10 cellular contexts compared by ENCODE assay signal in the genomic region with DNA sequence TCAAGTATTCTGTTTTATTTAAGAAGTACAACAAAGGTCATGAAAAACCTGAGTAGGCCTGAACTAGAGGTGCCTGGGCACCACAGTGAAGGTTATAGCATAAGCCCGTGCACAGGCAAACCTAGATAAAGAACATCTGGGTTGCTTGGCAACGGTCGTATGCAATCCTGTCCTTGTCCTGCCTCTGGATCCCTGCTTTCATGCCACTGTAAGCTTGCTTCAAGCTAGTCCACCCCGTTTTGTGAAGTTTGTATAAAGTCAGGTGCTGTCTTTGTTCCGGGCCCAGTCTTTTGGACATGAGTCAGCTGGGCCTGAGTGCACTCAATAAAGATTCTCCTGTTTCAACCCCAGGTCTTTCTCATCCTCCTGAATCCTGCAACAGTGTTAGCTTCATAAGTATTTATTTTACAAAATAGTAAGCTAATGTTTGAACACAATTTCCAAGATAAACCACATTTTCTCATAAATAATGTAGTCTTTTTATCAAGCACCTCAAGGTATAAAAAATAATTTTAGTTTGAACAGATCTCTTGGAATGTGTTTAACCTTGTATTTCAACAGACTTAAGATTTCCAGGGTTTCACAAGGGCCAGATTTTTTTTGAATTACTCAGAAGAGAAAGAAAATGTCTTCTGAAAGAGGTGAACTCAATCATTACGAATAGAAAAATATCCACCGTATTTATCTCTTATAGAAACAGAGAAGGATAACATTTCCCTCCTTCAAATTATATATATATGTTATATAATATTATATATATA. TPM values are rescaled to one million over a fixed set of nuclear protein-coding genes. Genes with fewer than 3 reads are reported as not detected.
DNase-seq lines count a peak whose midpoint lies in the region; ATAC-seq and TF ChIP-seq lines count a peak whose summit lies in the region.
"Had no signal": no experiment of that assay in that cellular context is flagged by ENCODE, and none has a peak within 500 bp of the region (broad histone marks: within the 10 kb centered on the region; RNA-seq: fewer than 3 reads in every experiment).

No MANE protein-coding gene starts in this region.

- H3F3A ChIP-seq in neural cell (ENCODE audit: insufficient read depth, low read length, poor library complexity, severe bottlenecking): no peaks in the 10 kb centered on the region

- intact Hi-C loops in sigmoid colon (cut with DNase I): no loop called here

- H3K9ac ChIP-seq in endocrine pancreas (ENCODE audit: control insufficient read depth, insufficient read depth, low read length) (no peak overlapping the region), neural cell (ENCODE audit: low read length) (no peak overlapping the region)

- TF ChIP-seq POLR2A in sigmoid colon (IDR thresholded peaks at IDR 0.05): no peak

- H4K20me1 ChIP-seq in neural cell (ENCODE audit: insufficient read depth): no peaks in the 10 kb centered on the region

- no peaks in the 10 kb centered on the region for H3K9me3 ChIP-seq in HAP-1
- H3K9me3 ChIP-seq in endocrine pancreas (ENCODE audit: control insufficient read depth, low read length): no peaks in the 10 kb centered on the region
- no peaks in the 10 kb centered on the region for H3K9me3 ChIP-seq in neural cell (ENCODE audit: low read length)
- no peaks in the 10 kb centered on the region for H3K9me3 ChIP-seq in sigmoid colon

- DNase-seq in HAP-1 (ENCODE audit: low spot score in 2 of 2) (peak; percentile 41 to 56), NCI-H524 treated with DMSO at 0.1 percent for 48 hours (lab: John Stamatoyannopoulos, UW) (peak; percentile 46), sigmoid colon (no peak), DMS79 (lab: John Stamatoyannopoulos, UW) (no peak)
- DNase-seq in effector CD8-positive, alpha-beta T cell (lab: John Stamatoyannopoulos, UW): no peak
- DNase-seq: Kasumi-1; stimulated activated naive CD8-positive, alpha-beta T cell treated with anti-CD3 and anti-CD28 coated beads, Interleukin-15, Interleukin-2, amounts not matched to agents 100 U/mL and 50 U/mL, for 24 hours had no signal

- 51 to 68% methylated on average over 7 of the region's 7 CpGs for WGBS in sigmoid colon, 2 donors

- H3K36me3 ChIP-seq in HAP-1 (replicated peaks): no peaks in the 10 kb centered on the region
- no peaks in the 10 kb centered on the region for H3K36me3 ChIP-seq in endocrine pancreas (ENCODE audit: control insufficient read depth, insufficient read depth, low read length)
- H3K36me3 ChIP-seq in neural cell (ENCODE audit: insufficient read depth, low read length): no peaks in the 10 kb centered on the region
- H3K36me3 ChIP-seq in sigmoid colon: no peaks in the 10 kb centered on the region

- H3K79me2 ChIP-seq in neural cell (replicated peaks; ENCODE audit: insufficient read depth, low read length): no peaks in the 10 kb centered on the region

- no peaks in the 10 kb centered on the region for H3K9me2 ChIP-seq in neural cell (ENCODE audit: insufficient read depth, low read length)

- H3K4me3 ChIP-seq in HAP-1: no peak overlapping the region
- peak overlapping the region; percentile 24 for H3K4me3 ChIP-seq in endocrine pancreas (ENCODE audit: control insufficient read depth, insufficient read depth, low read length)
- H3K4me3 ChIP-seq in neural cell (ENCODE audit: low read length): no peak overlapping the region
- no peak overlapping the region for H3K4me3 ChIP-seq in sigmoid colon

- ATAC-seq in GM21723 (IDR thresholded peaks at IDR 0.05; ENCODE audit: unreplicated experiment): no peak
- ATAC-seq: stimulated activated naive CD8-positive, alpha-beta T cell treated with anti-CD3 and anti-CD28 coated beads, Interleukin-15, Interleukin-2, amounts not matched to agents 100 U/mL and 50 U/mL, for 24 hours had no signal

- TF ChIP-seq EP300 in neural cell (conservative IDR thresholded peaks at IDR 0.05; ENCODE audit: poor library complexity, severe bottlenecking): no peak
- no peak for TF ChIP-seq EP300 in sigmoid colon (IDR thresholded peaks at IDR 0.05)

- H3K4me2 ChIP-seq in neural cell (ENCODE audit: low read length): no peak overlapping the region

- no peaks in the 10 kb centered on the region for H3K27me3 ChIP-seq in HAP-1 (ENCODE audit: low read depth)
- H3K27me3 ChIP-seq in endocrine pancreas (ENCODE audit: control insufficient read depth, insufficient read depth, low read length): no peaks in the 10 kb centered on the region
- H3K27me3 ChIP-seq in neural cell (ENCODE audit: insufficient read depth, low read depth, low read length): no peaks in the 10 kb centered on the region
- no peaks in the 10 kb centered on the region for H3K27me3 ChIP-seq in sigmoid colon

- TF ChIP-seq CTCF in neural cell (IDR thresholded peaks at IDR 0.05; ENCODE audit: poor library complexity, severe bottlenecking) (no peak), sigmoid colon (IDR thresholded peaks at IDR 0.05) (no peak)

- no peak for TF ChIP-seq RAD21 in neural cell (conservative IDR thresholded peaks at IDR 0.05)

- in situ Hi-C loops in HAP-1 (cut with MboI; ENCODE audit: low sequenced_read_pairs): no loop called here

- peak overlapping the region; percentile 13 for H3K27ac ChIP-seq in neural cell (ENCODE audit: low read length)
- H3K27ac ChIP-seq in sigmoid colon: no peak overlapping the region

- peaks cover 14% of the 10 kb centered on the region for H3K4me1 ChIP-seq in HAP-1
- H3K4me1 ChIP-seq in endocrine pancreas (ENCODE audit: control insufficient read depth, insufficient read depth, low read length): peaks cover 18% of the 10 kb centered on the region
- H3K4me1 ChIP-seq in sigmoid colon: peaks cover 0 to 13% (median 9%) of the 10 kb centered on the region in 4 donors

- peak overlapping the region; percentile 52 for H2AFZ ChIP-seq in neural cell (ENCODE audit: low read depth, low read length)

TF ChIP-seq in neural cell, 6 proteins besides CTCF, POLR2A, EP300 and RAD21:
- TF ChIP-seq EZH2 (IDR thresholded peaks at IDR 0.05; ENCODE audit: borderline replicate concordance, insufficient read depth, low read length, poor library complexity, severe bottlenecking) (no peak), TAF1 (IDR thresholded peaks at IDR 0.05; ENCODE audit: low read depth) (no peak), SMC3 (conservative IDR thresholded peaks at IDR 0.05; ENCODE audit: poor library complexity) (no peak), MXI1 (conservative IDR thresholded peaks at IDR 0.05; ENCODE audit: poor library complexity, severe bottlenecking) (no peak), POLR2AphosphoS5 (IDR thresholded peaks at IDR 0.05) (no peak)
- TF ChIP-seq, protein P1, sequence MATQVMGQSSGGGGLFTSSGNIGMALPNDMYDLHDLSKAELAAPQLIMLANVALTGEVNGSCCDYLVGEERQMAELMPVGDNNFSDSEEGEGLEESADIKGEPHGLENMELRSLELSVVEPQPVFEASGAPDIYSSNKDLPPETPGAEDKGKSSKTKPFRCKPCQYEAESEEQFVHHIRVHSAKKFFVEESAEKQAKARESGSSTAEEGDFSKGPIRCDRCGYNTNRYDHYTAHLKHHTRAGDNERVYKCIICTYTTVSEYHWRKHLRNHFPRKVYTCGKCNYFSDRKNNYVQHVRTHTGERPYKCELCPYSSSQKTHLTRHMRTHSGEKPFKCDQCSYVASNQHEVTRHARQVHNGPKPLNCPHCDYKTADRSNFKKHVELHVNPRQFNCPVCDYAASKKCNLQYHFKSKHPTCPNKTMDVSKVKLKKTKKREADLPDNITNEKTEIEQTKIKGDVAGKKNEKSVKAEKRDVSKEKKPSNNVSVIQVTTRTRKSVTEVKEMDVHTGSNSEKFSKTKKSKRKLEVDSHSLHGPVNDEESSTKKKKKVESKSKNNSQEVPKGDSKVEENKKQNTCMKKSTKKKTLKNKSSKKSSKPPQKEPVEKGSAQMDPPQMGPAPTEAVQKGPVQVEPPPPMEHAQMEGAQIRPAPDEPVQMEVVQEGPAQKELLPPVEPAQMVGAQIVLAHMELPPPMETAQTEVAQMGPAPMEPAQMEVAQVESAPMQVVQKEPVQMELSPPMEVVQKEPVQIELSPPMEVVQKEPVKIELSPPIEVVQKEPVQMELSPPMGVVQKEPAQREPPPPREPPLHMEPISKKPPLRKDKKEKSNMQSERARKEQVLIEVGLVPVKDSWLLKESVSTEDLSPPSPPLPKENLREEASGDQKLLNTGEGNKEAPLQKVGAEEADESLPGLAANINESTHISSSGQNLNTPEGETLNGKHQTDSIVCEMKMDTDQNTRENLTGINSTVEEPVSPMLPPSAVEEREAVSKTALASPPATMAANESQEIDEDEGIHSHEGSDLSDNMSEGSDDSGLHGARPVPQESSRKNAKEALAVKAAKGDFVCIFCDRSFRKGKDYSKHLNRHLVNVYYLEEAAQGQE (IDR thresholded peaks at IDR 0.05; ENCODE audit: borderline replicate concordance): no peak

RNA-seq across cellular contexts. Expression of a gene that starts 14.3 kb away (rescaled TPM):
- polyA plus RNA-seq in neural cell (not detected in 2 replicates), sigmoid colon (under 1 TPM in 1 of 3 donors, not detected in 2; 0.07 TPM)
- not detected in 2 replicates for polyA minus RNA-seq in neural cell
- under 1 TPM in 1 of 4 donors, not detected in 3; 0.41 TPM for total RNA-seq in sigmoid colon

RNA-seq across cellular contexts. Expression of a gene that starts 24.6 kb away (rescaled TPM):
- polyA plus RNA-seq in neural cell: 174 and 178 TPM in 2 replicates
- polyA minus RNA-seq in neural cell: 160 and 182 TPM in 2 replicates
- total RNA-seq in sigmoid colon: 10 to 100 TPM in 1 of 4 donors, 1 to 10 TPM in 3; 4.4 to 13.0 (median 4.8) TPM
- polyA plus RNA-seq in sigmoid colon: 1 to 10 TPM; 1.2 to 9.6 (median 2.4) TPM

Comparison
In these comparisons a context has a peak if more than half of its experiments do, and no peak if none do; other contexts are left out.
1. DNase-seq: peak in HAP-1 (2 of 2) and NCI-H524 treated with DMSO at 0.1 percent for 48 hours (single experiment); none in sigmoid colon (single experiment), effector CD8-positive, alpha-beta T cell (single experiment) and DMS79 (single experiment).
2. RNA of a gene that starts 24.6 kb away (polyA plus RNA-seq): 174 to 178 TPM in neural cell; 1.2 to 9.6 TPM in sigmoid colon; every median in the first group is over 10 times any median in the second.